ENCODE assay signal across 16 cellular contexts in the genomic region with DNA sequence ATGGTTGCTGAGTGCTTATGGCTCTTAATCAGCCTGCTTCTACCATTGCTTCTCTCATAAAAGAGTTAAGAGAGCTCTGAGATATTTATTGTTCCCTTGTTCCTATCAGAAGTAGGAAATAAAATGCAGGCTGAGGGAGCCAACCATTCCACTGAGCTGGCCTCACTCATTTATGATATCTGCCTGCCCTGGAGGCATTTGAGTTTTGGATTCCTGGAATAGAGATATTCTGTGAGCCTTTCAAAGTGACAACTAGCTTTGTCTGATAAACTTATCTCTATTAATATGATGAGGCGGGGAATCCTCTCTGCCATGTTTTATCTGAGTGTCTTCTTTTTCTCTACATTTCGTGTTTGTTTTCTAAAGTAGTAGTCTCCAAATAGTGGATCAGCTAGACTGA.
DNase-seq lines count a peak whose midpoint lies in the region; ATAC-seq and TF ChIP-seq lines count a peak whose summit lies in the region.
"Had no signal": no experiment of that assay in that cellular context is flagged by ENCODE, and none has a peak within 500 bp of the region (broad histone marks: within the 10 kb centered on the region; RNA-seq: fewer than 3 reads in every experiment).

No MANE protein-coding gene starts in this region.

- ATAC-seq in DND-41 (ENCODE audit: insufficient read depth, low read depth) (no peak), thoracic aorta (ENCODE audit: insufficient number of reproducible peaks, low FRiP score, low read depth) (no peak)
- ATAC-seq: CD8-positive, alpha-beta T cell had no signal

- H3K4me3 Mint-ChIP-seq in nephron progenitor cell, result no peak overlapping the region
- H3K4me3 Mint-ChIP-seq: B cell; CD8-positive, alpha-beta T cell had no signal

- no peak overlapping the region for H3K4me2 ChIP-seq in DND-41 (ENCODE audit: insufficient read depth, low read length)
- H3K4me2 ChIP-seq: BLaER1 treated with 17β-estradiol and CSF1 and Interleukin-3, amounts not matched to agents 10 nM and 100 nM had no signal

- H2AFZ ChIP-seq in DND-41 (ENCODE audit: low read depth, low read length), result 0 out of 2 replicates have a peak overlapping the region, but pooled peaks have one; percentile 15
- H2AFZ ChIP-seq: GM23248 had no signal

- H3K36me3 ChIP-seq in DND-41 (ENCODE audit: insufficient read depth, low read length) (no peaks in the 10 kb centered on the region), thoracic aorta (no peaks in the 10 kb centered on the region)
- H3K36me3 ChIP-seq: BLaER1 treated with 17β-estradiol and CSF1 and Interleukin-3, amounts not matched to agents 10 nM and 100 nM had no signal

- H3K9me3 ChIP-seq in DND-41 (ENCODE audit: insufficient read depth, low read length, severe bottlenecking), result no peaks in the 10 kb centered on the region
- no peaks in the 10 kb centered on the region for H3K9me3 ChIP-seq in thoracic aorta

- intact Hi-C loops in cardiac septum (cut with DNase I), result no loop called here

- no peaks in the 10 kb centered on the region for H3K4me1 Mint-ChIP-seq in nephron progenitor cell
- H3K4me1 Mint-ChIP-seq: B cell had no signal

- H3K27ac Mint-ChIP-seq in nephron progenitor cell, result peak overlapping the region; percentile 23
- H3K27ac Mint-ChIP-seq: B cell had no signal

- no peak overlapping the region for H3K9ac ChIP-seq in DND-41 (ENCODE audit: low read depth, low read length)
- H3K9ac ChIP-seq: BLaER1 treated with 17β-estradiol and CSF1 and Interleukin-3, amounts not matched to agents 10 nM and 100 nM; GM23248 had no signal

- H3K27ac ChIP-seq in DND-41 (ENCODE audit: low read length) (no peak overlapping the region), coronary artery (peak overlapping the region; percentile 23 to 42), thoracic aorta (peak overlapping the region; percentile 31 to 42)
- H3K27ac ChIP-seq: BLaER1 treated with 17β-estradiol and CSF1 and Interleukin-3, amounts not matched to agents 10 nM and 100 nM; GM23248; HL-60 had no signal

- H3K9me3 Mint-ChIP-seq in nephron progenitor cell, result no peaks in the 10 kb centered on the region
- H3K9me3 Mint-ChIP-seq: CD8-positive, alpha-beta T cell had no signal

- no peak overlapping the region for H3K4me3 ChIP-seq in DND-41 (ENCODE audit: low read depth in 1 of 2, low read length in 2 of 2)
- no peak overlapping the region for H3K4me3 ChIP-seq in coronary artery
- H3K4me3 ChIP-seq in thoracic aorta, result peak overlapping the region; percentile 14
- H3K4me3 ChIP-seq: BLaER1 treated with 17β-estradiol and CSF1 and Interleukin-3, amounts not matched to agents 10 nM and 100 nM; GM23248 had no signal

- TF ChIP-seq CTCF in DND-41 (IDR thresholded peaks at IDR 0.05; ENCODE audit: borderline replicate concordance, extremely low read depth, low read length, poor library complexity, severe bottlenecking) (no peak), coronary artery (IDR thresholded peaks at IDR 0.05) (no peak), nephron progenitor cell (IDR thresholded peaks at IDR 0.05) (no peak), thoracic aorta (IDR thresholded peaks at IDR 0.05) (no peak), GM13977 (IDR thresholded peaks at IDR 0.05; ENCODE audit: extremely low read depth, insufficient read depth, missing control alignments) (no peak)

- H3K4me1 ChIP-seq in DND-41 (ENCODE audit: insufficient read depth, low read length), result no peaks in the 10 kb centered on the region
- peaks cover 3 to 34% of the 10 kb centered on the region in 2 donors for H3K4me1 ChIP-seq in thoracic aorta (ENCODE audit: control insufficient read depth in 1 of 2, low read depth in 2 of 2)
- H3K4me1 ChIP-seq: BLaER1 treated with 17β-estradiol and CSF1 and Interleukin-3, amounts not matched to agents 10 nM and 100 nM had no signal

- DNase-seq in DND-41 (no peak), coronary artery (ENCODE audit: low spot score) (no peak), nephron progenitor cell (no peak), thoracic aorta (ENCODE audit: low spot score) (no peak), cardiac septum (ENCODE audit: low spot score) (no peak), GM13977 (ENCODE audit: low spot score) (no peak), NCI-H187 treated with DMSO at 0.1 percent for 48 hours (lab: John Stamatoyannopoulos, UW) (no peak)
- DNase-seq: 8988T; CD8-positive, alpha-beta T cell; DMS 273 treated with DMSO at 0.1 percent for 48 hours; DMS53; GM23248; HCEC 1CT had no signal

- H3K27me3 ChIP-seq in DND-41 (ENCODE audit: insufficient read depth, low read length, poor library complexity), result no peaks in the 10 kb centered on the region
- H3K27me3 ChIP-seq in thoracic aorta (replicated peaks; ENCODE audit: insufficient read depth), result no peaks in the 10 kb centered on the region
- H3K27me3 ChIP-seq: BLaER1 treated with 17β-estradiol and CSF1 and Interleukin-3, amounts not matched to agents 10 nM and 100 nM had no signal

- no peaks in the 10 kb centered on the region for H3K79me2 ChIP-seq in DND-41 (ENCODE audit: insufficient read depth, low read length)

- H3K27me3 Mint-ChIP-seq in nephron progenitor cell (ENCODE audit: low read depth, poor library complexity), result no peaks in the 10 kb centered on the region
- H3K27me3 Mint-ChIP-seq: B cell had no signal

- in situ Hi-C loops in GM13977 (cut with MboI; ENCODE audit: low pct_unique_long_range_greater_than_20kb, low sequenced_read_pairs, unreplicated experiment), result no loop called here

- no peaks in the 10 kb centered on the region for H3K36me3 Mint-ChIP-seq in nephron progenitor cell (ENCODE audit: low read depth)

- H4K20me1 ChIP-seq in DND-41 (ENCODE audit: insufficient read depth, low read length), result no peaks in the 10 kb centered on the region
- H4K20me1 ChIP-seq: BLaER1 treated with 17β-estradiol and CSF1 and Interleukin-3, amounts not matched to agents 10 nM and 100 nM had no signal
